9 cellular contexts compared by ENCODE assay signal in genomic region chr12:13099066-13099909, GRCh38. TPM values are rescaled to one million over a fixed set of nuclear protein-coding genes. Genes with fewer than 3 reads are reported as not detected.
DNase-seq lines count a peak whose midpoint lies in the region; ATAC-seq and TF ChIP-seq lines count a peak whose summit lies in the region.
"Had no signal": no experiment of that assay in that cellular context is flagged by ENCODE, and none has a peak within 500 bp of the region (broad histone marks: within the 10 kb centered on the region; RNA-seq: fewer than 3 reads in every experiment).

No MANE protein-coding gene starts in this region.

- 40 to 49% (median 46%) methylated on average over 10 of the region's 10 CpGs for WGBS in spleen, 5 donors
- 82 to 84% methylated on average over 10 of the region's 10 CpGs for WGBS in testis, 2 donors

- H3K79me2 ChIP-seq in fibroblast of lung (ENCODE audit: control insufficient read depth, insufficient read depth, low read length), result no peaks in the 10 kb centered on the region

- TF ChIP-seq CTCF in fibroblast of lung (conservative IDR thresholded peaks at IDR 0.05 in 1 of 2, IDR thresholded peaks at IDR 0.05 in 1 of 2; ENCODE audit: low read depth in 1 of 2, low read length in 2 of 2), result no peak
- no peak for TF ChIP-seq CTCF in spleen (IDR thresholded peaks at IDR 0.05 in 8 of 11, conservative IDR thresholded peaks at IDR 0.05 in 3 of 11)
- no peak for TF ChIP-seq CTCF in testis (IDR thresholded peaks at IDR 0.05)

- TF ChIP-seq POLR2A in spleen (IDR thresholded peaks at IDR 0.05) (no peak), testis (IDR thresholded peaks at IDR 0.05) (no peak)

- H3K4me1 ChIP-seq in SJSA1 (replicated peaks) (peaks cover 69% of the 10 kb centered on the region), fibroblast of lung (ENCODE audit: control insufficient read depth, extremely low read depth, insufficient read depth, low read length) (peaks cover 45% of the 10 kb centered on the region), spleen (peaks cover 24 to 67% (median 54%) of the 10 kb centered on the region in 6 donors), testis (peaks cover 29% of the 10 kb centered on the region)

- H3K9ac ChIP-seq in fibroblast of lung (ENCODE audit: insufficient read depth, low read length), result peak overlapping the region; percentile 63

- H3K9me3 ChIP-seq in SJSA1 (replicated peaks) (no peaks in the 10 kb centered on the region), fibroblast of lung (ENCODE audit: control insufficient read depth, insufficient read depth, low read depth, low read length) (no peaks in the 10 kb centered on the region), spleen (no peaks in the 10 kb centered on the region), testis (no peaks in the 10 kb centered on the region)

- H2AFZ ChIP-seq in fibroblast of lung (ENCODE audit: low read length), result no peak overlapping the region

- H3K36me3 ChIP-seq in SJSA1 (0 out of 2 replicates have a peak, but pooled peaks cover 3% of the 10 kb centered on the region), fibroblast of lung (ENCODE audit: control insufficient read depth, insufficient read depth, low read length) (no peaks in the 10 kb centered on the region), spleen (no peaks in the 10 kb centered on the region), testis (ENCODE audit: low read depth, missing control alignments) (no peaks in the 10 kb centered on the region)

- peak overlapping the region; percentile 100 for H3K27ac ChIP-seq in SJSA1
- peak overlapping the region; percentile 100 for H3K27ac ChIP-seq in fibroblast of lung (ENCODE audit: insufficient read depth, low read length)
- peak overlapping the region; percentile 39 to 96 (median 89) for H3K27ac ChIP-seq in spleen
- H3K27ac ChIP-seq in testis, result peak overlapping the region in 1 of 2 donors; percentile 95

- no peak for ATAC-seq in GM21526 (IDR thresholded peaks at IDR 0.05; ENCODE audit: low FRiP score, unreplicated experiment)

- DNase-seq in HEK293T (ENCODE audit: extremely low spot score), result no peak
- no peak for DNase-seq in SJSA1 (ENCODE audit: low read depth in 1 of 2, low spot score in 2 of 2)
- peak; percentile 7 to 52 for DNase-seq in fibroblast of lung (ENCODE audit: low read depth in 2 of 2)
- DNase-seq in spleen, result no peak
- no peak for DNase-seq in SHP77 (lab: John Stamatoyannopoulos, UW)
- DNase-seq in cerebellum (ENCODE audit: low spot score), result no peak
- no peak for DNase-seq in testis
- DNase-seq: NCI-H2171 had no signal

- H3K27me3 ChIP-seq in SJSA1 (replicated peaks) (no peaks in the 10 kb centered on the region), fibroblast of lung (ENCODE audit: control insufficient read depth, insufficient read depth, low read length) (no peaks in the 10 kb centered on the region), spleen (replicated peaks in 1 of 7) (no peaks in the 10 kb centered on the region), testis (no peaks in the 10 kb centered on the region)

- POLR2A ChIA-PET in HEK293T (lab: Yijun Ruan, JAX), result interaction anchor here (1.1 to 1.5 kb wide), 6 partner anchors 18 to 115 kb away, joined by 3 to 6 read pairs (median 4); partner anchors contain the start of gene FAM234B

- H3K4me3 ChIP-seq in SJSA1 (no peak overlapping the region), fibroblast of lung (replicated peaks in 1 of 4; ENCODE audit: control extremely low read depth in 1 of 4, insufficient read depth in 1 of 4, low read depth in 3 of 4, low read length in 4 of 4) (no peak overlapping the region), spleen (no peak overlapping the region), testis (no peak overlapping the region)

- intact Hi-C loops in spleen (cut with DNase I; ENCODE audit: low total_unique reads), result no loop called here
- intact Hi-C loops in testis (cut with DNase I; ENCODE audit: low total_unique reads), result loop anchor here (5.0 to 10.0 kb wide), 2 partner anchors 97 to 184 kb away; partner anchors contain the start of gene HEBP1

- CTCF ChIA-PET in HEK293T (lab: Yijun Ruan, JAX), result interaction anchor here (0.6 to 3.2 kb wide), 9 partner anchors 36 to 492 kb away, joined by 3 to 31 read pairs (median 5); no protein-coding TSS in a partner anchor

- H4K20me1 ChIP-seq in fibroblast of lung (ENCODE audit: control insufficient read depth, extremely low read depth, insufficient read depth, low read length), result no peaks in the 10 kb centered on the region

- H3K4me2 ChIP-seq in fibroblast of lung (ENCODE audit: extremely low read depth, insufficient read depth, low read length), result peak overlapping the region; percentile 4

TF ChIP-seq in HEK293T, 16 proteins besides CTCF, POLR2A, EP300 and RAD21:
- TF ChIP-seq CTBP1 (IDR thresholded peaks at IDR 0.05; ENCODE audit: borderline replicate concordance), result no peak
- TF ChIP-seq BHLHE40 (IDR thresholded peaks at IDR 0.05; ENCODE audit: borderline replicate concordance), result no peak
- TF ChIP-seq TARDBP (IDR thresholded peaks at IDR 0.05), result no peak
- TF ChIP-seq SUZ12 (IDR thresholded peaks at IDR 0.05), result no peak
- no peak for TF ChIP-seq FOXA1 (IDR thresholded peaks at IDR 0.05)
- no peak for TF ChIP-seq NFRKB (IDR thresholded peaks at IDR 0.05)
- no peak for TF ChIP-seq ARNT (IDR thresholded peaks at IDR 0.05)
- no peak for TF ChIP-seq ELF4 (IDR thresholded peaks at IDR 0.05)
- peak; percentile 62 for TF ChIP-seq ZNF384 (IDR thresholded peaks at IDR 0.05)

RNA-seq across cellular contexts. Expression of gene GSG1, which starts 4.2 kb away (rescaled TPM):
- 0.32 TPM in 1 of 2 replicates, not detected in the other for total RNA-seq in SJSA1 (2014; rRNA removed; shearing (Covaris generic))
- total RNA-seq in fibroblast of lung (0.26 and 0.66 TPM in 2 replicates), spleen (not detected), cerebellum (not detected), testis (100 to 1,000 TPM; 133 to 449 TPM)
- polyA plus RNA-seq in fibroblast of lung (0.93 and 1.3 TPM in 2 replicates), spleen (not detected), testis (ENCODE audit: insufficient read depth, low read depth, low replicate concordance) (695 TPM)
- polyA plus RNA-seq in fibroblast of lung (2012), result 0.78 and 1.1 TPM in 2 replicates
- 1.6 and 2.2 TPM in 2 replicates for polyA minus RNA-seq in fibroblast of lung (ENCODE audit: low replicate concordance)

RNA-seq across cellular contexts. Expression of gene FAM234B, which starts 55.1 kb away (rescaled TPM):
- 3.5 and 6.8 TPM in 2 replicates for total RNA-seq in SJSA1 (2014; rRNA removed; shearing (Covaris generic))
- total RNA-seq in fibroblast of lung (6.7 and 10.4 TPM in 2 replicates), spleen (1 to 10 TPM; 4.2 to 8.2 (median 7.3) TPM), cerebellum (24.8 TPM), testis (10 to 100 TPM; 11.0 to 13.2 TPM)
- polyA plus RNA-seq in fibroblast of lung (7.1 and 7.3 TPM in 2 replicates), spleen (1 to 10 TPM in 2 of 3 donors, under 1 TPM in 1; 0.59 to 1.2 (median 1.0) TPM), testis (ENCODE audit: insufficient read depth, low read depth, low replicate concordance) (13.0 TPM)
- polyA plus RNA-seq in fibroblast of lung (2012), result 5.3 and 5.4 TPM in 2 replicates
- polyA minus RNA-seq in fibroblast of lung (ENCODE audit: low replicate concordance), result 6.7 and 12.2 TPM in 2 replicates

Comparison
In these comparisons a context has a peak if more than half of its experiments do, and no peak if none do; other contexts are left out.
1. DNase-seq: peak in fibroblast of lung (2 of 2); none in HEK293T (single experiment), SJSA1 (0 of 2), spleen (single experiment), SHP77 (0 of 2), cerebellum (single experiment) and testis (single experiment).
2. RNA of gene GSG1, which starts 4.2 kb away (total RNA-seq): 133 to 449 TPM in testis; 0.26 to 0.66 TPM in fibroblast of lung, 0.32 TPM in SJSA1, not detected in cerebellum (single experiment) and not detected in spleen; every median in the first group is over 10 times any median in the second.